20 cellular contexts compared by ENCODE assay signal in genomic region chr21:45351061-45351460, GRCh38. TPM values are rescaled to one million over a fixed set of nuclear protein-coding genes. Genes with fewer than 3 reads are reported as not detected.
A peak's percentile ranks its signal among the peaks of the same experiment; 100 is the strongest.
DNase-seq lines count a peak whose midpoint lies in the region; FAIRE-seq and TF ChIP-seq lines count a peak whose summit lies in the region.
"Had no signal": no experiment of that assay in that cellular context is flagged by ENCODE, and none has a peak within 500 bp of the region (broad histone marks: within the 10 kb centered on the region; RNA-seq: fewer than 3 reads in every experiment).

No MANE protein-coding gene starts in this region.

- H3K4me3 ChIP-seq in BLaER1 (no peak overlapping the region), kidney (ENCODE audit: low read length in 2 of 2) (no peak overlapping the region), neural cell (ENCODE audit: low read length) (no peak overlapping the region), ovary (no peak overlapping the region)
- H3K4me3 ChIP-seq in BLaER1 treated with 17β-estradiol and CSF1 and Interleukin-3, amounts not matched to agents 10 nM and 100 nM, result no peak overlapping the region
- H3K4me3 ChIP-seq: GM12878 had no signal

- no peaks in the 10 kb centered on the region for H3K9me3 ChIP-seq in BLaER1
- H3K9me3 ChIP-seq in BLaER1 treated with 17β-estradiol and CSF1 and Interleukin-3, amounts not matched to agents 10 nM and 100 nM (replicated peaks in 1 of 11), result no peaks in the 10 kb centered on the region
- H3K9me3 ChIP-seq in kidney (ENCODE audit: control insufficient read depth in 1 of 2, low read length in 2 of 2), result no peaks in the 10 kb centered on the region
- H3K9me3 ChIP-seq in neural cell (ENCODE audit: low read length), result no peaks in the 10 kb centered on the region
- H3K9me3 ChIP-seq in ovary, result no peaks in the 10 kb centered on the region
- H3K9me3 ChIP-seq: BE2C had no signal

- TF ChIP-seq CTCF in kidney (IDR thresholded peaks at IDR 0.05; ENCODE audit: borderline replicate concordance, extremely low read depth, insufficient read depth) (no peak), neural cell (IDR thresholded peaks at IDR 0.05; ENCODE audit: poor library complexity, severe bottlenecking) (no peak), ovary (IDR thresholded peaks at IDR 0.05) (no peak)

- H3F3A ChIP-seq in neural cell (ENCODE audit: insufficient read depth, low read length, poor library complexity, severe bottlenecking), result peaks cover 6% of the 10 kb centered on the region

- H4K20me1 ChIP-seq in BLaER1 (no peaks in the 10 kb centered on the region), neural cell (ENCODE audit: insufficient read depth) (no peaks in the 10 kb centered on the region)
- H4K20me1 ChIP-seq in BLaER1 treated with 17β-estradiol and CSF1 and Interleukin-3, amounts not matched to agents 10 nM and 100 nM, result 0 out of 22 replicates have a peak, but pooled peaks cover 0 to 8% (median 0%) of the 10 kb centered on the region in 11 experiments

- H3K4me1 ChIP-seq in BLaER1, result peaks cover 90% of the 10 kb centered on the region
- H3K4me1 ChIP-seq in BLaER1 treated with 17β-estradiol and CSF1 and Interleukin-3, amounts not matched to agents 10 nM and 100 nM, result peaks cover 21 to 86% (median 67%) of the 10 kb centered on the region in 10 experiments
- H3K4me1 ChIP-seq in kidney (ENCODE audit: control insufficient read depth in 1 of 2, insufficient read depth in 1 of 2, low read depth in 1 of 2, low read length in 2 of 2), result peaks cover 0 to 20% of the 10 kb centered on the region in 2 donors
- peaks cover 24% of the 10 kb centered on the region for H3K4me1 ChIP-seq in ovary (ENCODE audit: insufficient read depth)

- H3K9ac ChIP-seq in BLaER1 (no peak overlapping the region), kidney (ENCODE audit: low read length in 2 of 2) (no peak overlapping the region), neural cell (ENCODE audit: low read length) (peak overlapping the region; percentile 31)
- H3K9ac ChIP-seq in BLaER1 treated with 17β-estradiol and CSF1 and Interleukin-3, amounts not matched to agents 10 nM and 100 nM, result no peak overlapping the region

- H3K79me2 ChIP-seq in neural cell (replicated peaks; ENCODE audit: insufficient read depth, low read length), result no peaks in the 10 kb centered on the region

- H3K27me3 ChIP-seq in BLaER1, result peaks cover 11% of the 10 kb centered on the region; the same call in 1 of the 2 replicates
- H3K27me3 ChIP-seq in BLaER1 treated with 17β-estradiol and CSF1 and Interleukin-3, amounts not matched to agents 10 nM and 100 nM, result peaks cover 7 to 16% (median 13%) of the 10 kb centered on the region in 11 experiments; a peak in 17 of 22 replicates
- H3K27me3 ChIP-seq in neural cell (ENCODE audit: insufficient read depth, low read depth, low read length), result no peaks in the 10 kb centered on the region
- H3K27me3 ChIP-seq in ovary, result no peaks in the 10 kb centered on the region

- FAIRE-seq in kidney (lab: Jason Lieb, UNC), result no peak
- FAIRE-seq: A204.1, GM12878 had no signal

- TF ChIP-seq EP300 in neural cell (conservative IDR thresholded peaks at IDR 0.05; ENCODE audit: poor library complexity, severe bottlenecking), result no peak
- TF ChIP-seq EP300 in ovary (IDR thresholded peaks at IDR 0.05), result no peak

- H3K36me3 ChIP-seq in BLaER1 (no peaks in the 10 kb centered on the region), kidney (ENCODE audit: control insufficient read depth in 1 of 2, insufficient read depth in 2 of 2, low read length in 2 of 2) (no peaks in the 10 kb centered on the region), neural cell (ENCODE audit: insufficient read depth, low read length) (no peaks in the 10 kb centered on the region), ovary (no peaks in the 10 kb centered on the region)
- H3K36me3 ChIP-seq in BLaER1 treated with 17β-estradiol and CSF1 and Interleukin-3, amounts not matched to agents 10 nM and 100 nM, result no peaks in the 10 kb centered on the region
- H3K36me3 ChIP-seq: BE2C had no signal

- no peak overlapping the region for H2AFZ ChIP-seq in neural cell (ENCODE audit: low read depth, low read length)

- H3K4me2 ChIP-seq in BLaER1, result peak overlapping the region; percentile 53
- H3K4me2 ChIP-seq in BLaER1 treated with 17β-estradiol and CSF1 and Interleukin-3, amounts not matched to agents 10 nM and 100 nM, result peak overlapping the region in 10 of 11 experiments; percentile 37 to 72 (median 68); a peak in 18 of 22 replicates
- H3K4me2 ChIP-seq in neural cell (ENCODE audit: low read length), result no peak overlapping the region

- peak; percentile 64 for DNase-seq in kidney
- DNase-seq in SHP77 (lab: John Stamatoyannopoulos, UW), result no peak
- DNase-seq in NOMO-1 (lab: John Stamatoyannopoulos, UW; ENCODE audit: unreplicated experiment in 2 of 2), result no peak
- no peak for DNase-seq in ovary
- DNase-seq in NCI-H510A treated with DMSO at 0.1 percent for 48 hours (lab: John Stamatoyannopoulos, UW), result no peak
- DNase-seq: ACHN; BE2C; CD4-positive, alpha-beta memory T cell; COR-L47; DMS 273 treated with DMSO at 0.1 percent for 48 hours; DMS53; DND-41; EL; HCEC 1CT had no signal

- intact Hi-C loops in kidney (cut with DNase I) (no loop called here), ovary (cut with DNase I) (no loop called here)

- no peaks in the 10 kb centered on the region for H3K9me2 ChIP-seq in neural cell (ENCODE audit: insufficient read depth, low read length)

- WGBS in ovary, 3 donors, result 92 to 94% (median 92%) methylated on average over 22 of the region's 22 CpGs

- no peak for TF ChIP-seq RAD21 in neural cell (conservative IDR thresholded peaks at IDR 0.05)

- no peak for TF ChIP-seq POLR2A in ovary (IDR thresholded peaks at IDR 0.05)

- H3K27ac ChIP-seq in BLaER1 (peak overlapping the region; percentile 33; the same call in 1 of the 2 replicates), kidney (ENCODE audit: low read depth in 2 of 2, low read length in 2 of 2) (no peak overlapping the region), neural cell (ENCODE audit: low read length) (peak overlapping the region; percentile 81), ovary (peak overlapping the region in 1 of 2 donors; percentile 21)
- peak overlapping the region in 3 of 11 experiments; percentile 24 to 43 (median 31); a peak in 3 of 22 replicates for H3K27ac ChIP-seq in BLaER1 treated with 17β-estradiol and CSF1 and Interleukin-3, amounts not matched to agents 10 nM and 100 nM
- H3K27ac ChIP-seq: HL-60 had no signal

TF ChIP-seq in neural cell, 6 proteins besides CTCF, POLR2A, EP300 and RAD21:
- no peak for TF ChIP-seq EZH2 (IDR thresholded peaks at IDR 0.05; ENCODE audit: borderline replicate concordance, insufficient read depth, low read length, poor library complexity, severe bottlenecking)

RNA-seq across cellular contexts. Expression of gene COL18A1, which starts 53.9 kb away (rescaled TPM):
- 316 TPM for total RNA-seq in kidney
- polyA plus RNA-seq in kidney (ENCODE audit: insufficient read depth, low read depth, low replicate concordance), result 150 TPM
- polyA plus RNA-seq in neural cell, result 2.5 and 3.7 TPM in 2 replicates
- polyA minus RNA-seq in neural cell, result 1.7 and 2.2 TPM in 2 replicates
- total RNA-seq in ovary, result 100 to 1,000 TPM; 141 to 353 (median 270) TPM
- 100 to 1,000 TPM in 1 of 2 donors, 10 to 100 TPM in 1; 11.1 to 201 TPM for polyA plus RNA-seq in ovary

Comparison
In these comparisons a context has a peak if more than half of its experiments do, and no peak if none do; other contexts are left out.
1. H3K27ac ChIP-seq: peak in BLaER1 (single experiment) and neural cell (single experiment); none in kidney (0 of 2).